In the genomic region with DNA sequence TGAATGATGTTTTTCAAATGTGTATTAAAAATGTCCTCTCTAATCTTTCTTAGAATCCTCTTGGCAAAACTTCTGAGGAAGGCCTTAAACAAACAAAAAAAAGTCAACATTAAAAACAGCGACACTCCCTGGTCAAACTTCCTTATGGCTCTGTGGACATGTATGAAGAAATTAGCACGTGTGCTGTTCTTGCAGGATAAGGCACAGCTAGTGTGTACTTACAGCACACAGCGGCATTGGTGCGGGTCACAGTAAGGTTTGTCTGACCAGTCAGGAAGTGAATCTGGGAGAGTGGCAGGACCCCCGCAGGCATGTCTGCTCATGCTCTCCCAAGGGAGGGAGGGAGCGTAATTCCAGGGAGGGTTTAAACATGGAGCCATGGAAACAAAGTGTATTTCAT, we compare ENCODE assay signal across 2 cellular contexts.
TF ChIP-seq lines count a peak whose summit lies in the region.

No MANE protein-coding gene starts in this region.

TF ChIP-seq in IMR-90, 13 proteins besides CTCF, POLR2A, EP300 and RAD21:
- TF ChIP-seq FOS (IDR thresholded peaks at IDR 0.05; ENCODE audit: low read depth, low read length) (no peak), CHD1 (IDR thresholded peaks at IDR 0.05; ENCODE audit: low read depth, low read length) (no peak), RFX5 (IDR thresholded peaks at IDR 0.05; ENCODE audit: low read depth, low read length) (no peak), MAFK (IDR thresholded peaks at IDR 0.05; ENCODE audit: low read depth, low read length) (no peak), MAZ (IDR thresholded peaks at IDR 0.05; ENCODE audit: borderline replicate concordance, low read depth, low read length) (no peak), NFE2L2 (IDR thresholded peaks at IDR 0.05; ENCODE audit: low read depth, low read length) (no peak), CEBPB (IDR thresholded peaks at IDR 0.05; ENCODE audit: low read depth, low read length) (no peak)
- TF ChIP-seq, protein P1, sequence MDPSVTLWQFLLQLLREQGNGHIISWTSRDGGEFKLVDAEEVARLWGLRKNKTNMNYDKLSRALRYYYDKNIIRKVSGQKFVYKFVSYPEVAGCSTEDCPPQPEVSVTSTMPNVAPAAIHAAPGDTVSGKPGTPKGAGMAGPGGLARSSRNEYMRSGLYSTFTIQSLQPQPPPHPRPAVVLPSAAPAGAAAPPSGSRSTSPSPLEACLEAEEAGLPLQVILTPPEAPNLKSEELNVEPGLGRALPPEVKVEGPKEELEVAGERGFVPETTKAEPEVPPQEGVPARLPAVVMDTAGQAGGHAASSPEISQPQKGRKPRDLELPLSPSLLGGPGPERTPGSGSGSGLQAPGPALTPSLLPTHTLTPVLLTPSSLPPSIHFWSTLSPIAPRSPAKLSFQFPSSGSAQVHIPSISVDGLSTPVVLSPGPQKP (IDR thresholded peaks at IDR 0.05; ENCODE audit: borderline replicate concordance, low read depth, low read length): no peak
TF ChIP-seq in IMR-90: peak in this region for 0.

TF ChIP-seq in K562, 482 proteins besides CTCF, POLR2A, EP300 and RAD21 (continues in another document):
- no peak for TF ChIP-seq EGR1 (conservative IDR thresholded peaks at IDR 0.05)
- TF ChIP-seq NFATC3 (IDR thresholded peaks at IDR 0.05): no peak
- TF ChIP-seq ZNF23 (CRISPR knock-in tag; IDR thresholded peaks at IDR 0.05): no peak
- TF ChIP-seq MXI1 (IDR thresholded peaks at IDR 0.05; ENCODE audit: low read depth, low read length): no peak
- 0 out of 2 replicates have a peak, but pooled peaks have one; percentile 12 for TF ChIP-seq USF2 (CRISPR knock-in tag; IDR thresholded peaks at IDR 0.05)
- peak; percentile 75; the same call in 1 of the 2 replicates for TF ChIP-seq LEF1 (IDR thresholded peaks at IDR 0.05)
- TF ChIP-seq MYNN (IDR thresholded peaks at IDR 0.05): no peak
- TF ChIP-seq MYNN (CRISPR knock-in tag; IDR thresholded peaks at IDR 0.05): no peak
- TF ChIP-seq CEBPB (tag; IDR thresholded peaks at IDR 0.05): 0 out of 2 replicates have a peak, but pooled peaks have one; percentile 41
- peak; percentile 81 for TF ChIP-seq BHLHE40 (IDR thresholded peaks at IDR 0.05; ENCODE audit: low read length)
- no peak for TF ChIP-seq NONO (IDR thresholded peaks at IDR 0.05; ENCODE audit: low read depth in 2 of 2, low read length in 1 of 2)
- no peak for TF ChIP-seq TCF7 (IDR thresholded peaks at IDR 0.05; ENCODE audit: borderline replicate concordance)
- TF ChIP-seq KLF1 (tag; IDR thresholded peaks at IDR 0.05): no peak
- peak; percentile 8; the same call in 1 of the 2 replicates for TF ChIP-seq L3MBTL2 (IDR thresholded peaks at IDR 0.05)
- no peak for TF ChIP-seq BCLAF1 (IDR thresholded peaks at IDR 0.05; ENCODE audit: borderline replicate concordance in 1 of 2, control insufficient read depth in 1 of 2, low read depth in 2 of 2, low read length in 1 of 2)
- TF ChIP-seq PTBP1 (IDR thresholded peaks at IDR 0.05; ENCODE audit: low read depth, low read length): no peak
- no peak for TF ChIP-seq CEBPZ (IDR thresholded peaks at IDR 0.05; ENCODE audit: borderline replicate concordance, low read depth, low read length)
- TF ChIP-seq U2AF2 (optimal IDR thresholded peaks at IDR 0.05; ENCODE audit: low read depth, low read length): no peak
- TF ChIP-seq RBBP5 (IDR thresholded peaks at IDR 0.05; ENCODE audit: borderline replicate concordance, insufficient read depth, low read length, poor library complexity, severe bottlenecking): no peak
- 0 out of 2 replicates have a peak, but pooled peaks have one; percentile 29 for TF ChIP-seq SMARCA4 (IDR thresholded peaks at IDR 0.05)
- no peak for TF ChIP-seq CREBBP (IDR thresholded peaks at IDR 0.05; ENCODE audit: low read depth, low read length)
- no peak for TF ChIP-seq NR1H2 (CRISPR knock-in tag; IDR thresholded peaks at IDR 0.05)
- no peak for TF ChIP-seq MEF2A (IDR thresholded peaks at IDR 0.05; ENCODE audit: control insufficient read depth, low read depth, low read length)
- TF ChIP-seq COPS2 (conservative IDR thresholded peaks at IDR 0.05): no peak
- TF ChIP-seq, protein P2, sequence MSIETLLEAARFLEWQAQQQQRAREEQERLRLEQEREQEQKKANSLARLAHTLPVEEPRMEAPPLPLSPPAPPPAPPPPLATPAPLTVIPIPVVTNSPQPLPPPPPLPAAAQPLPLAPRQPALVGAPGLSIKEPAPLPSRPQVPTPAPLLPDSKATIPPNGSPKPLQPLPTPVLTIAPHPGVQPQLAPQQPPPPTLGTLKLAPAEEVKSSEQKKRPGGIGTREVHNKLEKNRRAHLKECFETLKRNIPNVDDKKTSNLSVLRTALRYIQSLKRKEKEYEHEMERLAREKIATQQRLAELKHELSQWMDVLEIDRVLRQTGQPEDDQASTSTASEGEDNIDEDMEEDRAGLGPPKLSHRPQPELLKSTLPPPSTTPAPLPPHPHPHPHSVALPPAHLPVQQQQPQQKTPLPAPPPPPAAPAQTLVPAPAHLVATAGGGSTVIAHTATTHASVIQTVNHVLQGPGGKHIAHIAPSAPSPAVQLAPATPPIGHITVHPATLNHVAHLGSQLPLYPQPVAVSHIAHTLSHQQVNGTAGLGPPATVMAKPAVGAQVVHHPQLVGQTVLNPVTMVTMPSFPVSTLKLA (conservative IDR thresholded peaks at IDR 0.05): peak; percentile 30 to 48; a peak in 1 of 4 replicates
- TF ChIP-seq MCM5 (IDR thresholded peaks at IDR 0.05; ENCODE audit: low read depth): no peak
- TF ChIP-seq, protein P3, sequence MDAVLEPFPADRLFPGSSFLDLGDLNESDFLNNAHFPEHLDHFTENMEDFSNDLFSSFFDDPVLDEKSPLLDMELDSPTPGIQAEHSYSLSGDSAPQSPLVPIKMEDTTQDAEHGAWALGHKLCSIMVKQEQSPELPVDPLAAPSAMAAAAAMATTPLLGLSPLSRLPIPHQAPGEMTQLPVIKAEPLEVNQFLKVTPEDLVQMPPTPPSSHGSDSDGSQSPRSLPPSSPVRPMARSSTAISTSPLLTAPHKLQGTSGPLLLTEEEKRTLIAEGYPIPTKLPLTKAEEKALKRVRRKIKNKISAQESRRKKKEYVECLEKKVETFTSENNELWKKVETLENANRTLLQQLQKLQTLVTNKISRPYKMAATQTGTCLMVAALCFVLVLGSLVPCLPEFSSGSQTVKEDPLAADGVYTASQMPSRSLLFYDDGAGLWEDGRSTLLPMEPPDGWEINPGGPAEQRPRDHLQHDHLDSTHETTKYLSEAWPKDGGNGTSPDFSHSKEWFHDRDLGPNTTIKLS (IDR thresholded peaks at IDR 0.05; ENCODE audit: borderline replicate concordance, low read depth): no peak
- TF ChIP-seq, protein P4, sequence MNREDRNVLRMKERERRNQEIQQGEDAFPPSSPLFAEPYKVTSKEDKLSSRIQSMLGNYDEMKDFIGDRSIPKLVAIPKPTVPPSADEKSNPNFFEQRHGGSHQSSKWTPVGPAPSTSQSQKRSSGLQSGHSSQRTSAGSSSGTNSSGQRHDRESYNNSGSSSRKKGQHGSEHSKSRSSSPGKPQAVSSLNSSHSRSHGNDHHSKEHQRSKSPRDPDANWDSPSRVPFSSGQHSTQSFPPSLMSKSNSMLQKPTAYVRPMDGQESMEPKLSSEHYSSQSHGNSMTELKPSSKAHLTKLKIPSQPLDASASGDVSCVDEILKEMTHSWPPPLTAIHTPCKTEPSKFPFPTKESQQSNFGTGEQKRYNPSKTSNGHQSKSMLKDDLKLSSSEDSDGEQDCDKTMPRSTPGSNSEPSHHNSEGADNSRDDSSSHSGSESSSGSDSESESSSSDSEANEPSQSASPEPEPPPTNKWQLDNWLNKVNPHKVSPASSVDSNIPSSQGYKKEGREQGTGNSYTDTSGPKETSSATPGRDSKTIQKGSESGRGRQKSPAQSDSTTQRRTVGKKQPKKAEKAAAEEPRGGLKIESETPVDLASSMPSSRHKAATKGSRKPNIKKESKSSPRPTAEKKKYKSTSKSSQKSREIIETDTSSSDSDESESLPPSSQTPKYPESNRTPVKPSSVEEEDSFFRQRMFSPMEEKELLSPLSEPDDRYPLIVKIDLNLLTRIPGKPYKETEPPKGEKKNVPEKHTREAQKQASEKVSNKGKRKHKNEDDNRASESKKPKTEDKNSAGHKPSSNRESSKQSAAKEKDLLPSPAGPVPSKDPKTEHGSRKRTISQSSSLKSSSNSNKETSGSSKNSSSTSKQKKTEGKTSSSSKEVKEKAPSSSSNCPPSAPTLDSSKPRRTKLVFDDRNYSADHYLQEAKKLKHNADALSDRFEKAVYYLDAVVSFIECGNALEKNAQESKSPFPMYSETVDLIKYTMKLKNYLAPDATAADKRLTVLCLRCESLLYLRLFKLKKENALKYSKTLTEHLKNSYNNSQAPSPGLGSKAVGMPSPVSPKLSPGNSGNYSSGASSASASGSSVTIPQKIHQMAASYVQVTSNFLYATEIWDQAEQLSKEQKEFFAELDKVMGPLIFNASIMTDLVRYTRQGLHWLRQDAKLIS (CRISPR knock-in tag; IDR thresholded peaks at IDR 0.05): no peak
- TF ChIP-seq THRAP3 (IDR thresholded peaks at IDR 0.05; ENCODE audit: borderline replicate concordance): no peak
- no peak for TF ChIP-seq ZNF511 (CRISPR knock-in tag; IDR thresholded peaks at IDR 0.05)
- TF ChIP-seq ARID1B (IDR thresholded peaks at IDR 0.05): peak; percentile 17; the same call in 1 of the 2 replicates
- TF ChIP-seq BRD4 (IDR thresholded peaks at IDR 0.05): no peak
- no peak for TF ChIP-seq ZNF780A (CRISPR knock-in tag; IDR thresholded peaks at IDR 0.05)
- no peak for TF ChIP-seq KDM4B (IDR thresholded peaks at IDR 0.05; ENCODE audit: borderline replicate concordance in 2 of 2, low read depth in 1 of 2)
- TF ChIP-seq FOXJ3 (CRISPR knock-in tag; IDR thresholded peaks at IDR 0.05): no peak
- no peak for TF ChIP-seq CEBPG (CRISPR knock-in tag; IDR thresholded peaks at IDR 0.05)
- 0 out of 4 replicates have a peak, but pooled peaks of 1 of the 2 experiments have one; percentile 28 for TF ChIP-seq CEBPG (tag; conservative IDR thresholded peaks at IDR 0.05 in 1 of 2, IDR thresholded peaks at IDR 0.05 in 1 of 2)
- TF ChIP-seq PCBP2 (IDR thresholded peaks at IDR 0.05; ENCODE audit: low read depth, low read length, poor library complexity, severe bottlenecking): no peak
- no peak for TF ChIP-seq SIRT6 (IDR thresholded peaks at IDR 0.05; ENCODE audit: low read depth, low read length)
- TF ChIP-seq ZNF408 (CRISPR knock-in tag; IDR thresholded peaks at IDR 0.05; ENCODE audit: low read depth): no peak
